In the genomic region with DNA sequence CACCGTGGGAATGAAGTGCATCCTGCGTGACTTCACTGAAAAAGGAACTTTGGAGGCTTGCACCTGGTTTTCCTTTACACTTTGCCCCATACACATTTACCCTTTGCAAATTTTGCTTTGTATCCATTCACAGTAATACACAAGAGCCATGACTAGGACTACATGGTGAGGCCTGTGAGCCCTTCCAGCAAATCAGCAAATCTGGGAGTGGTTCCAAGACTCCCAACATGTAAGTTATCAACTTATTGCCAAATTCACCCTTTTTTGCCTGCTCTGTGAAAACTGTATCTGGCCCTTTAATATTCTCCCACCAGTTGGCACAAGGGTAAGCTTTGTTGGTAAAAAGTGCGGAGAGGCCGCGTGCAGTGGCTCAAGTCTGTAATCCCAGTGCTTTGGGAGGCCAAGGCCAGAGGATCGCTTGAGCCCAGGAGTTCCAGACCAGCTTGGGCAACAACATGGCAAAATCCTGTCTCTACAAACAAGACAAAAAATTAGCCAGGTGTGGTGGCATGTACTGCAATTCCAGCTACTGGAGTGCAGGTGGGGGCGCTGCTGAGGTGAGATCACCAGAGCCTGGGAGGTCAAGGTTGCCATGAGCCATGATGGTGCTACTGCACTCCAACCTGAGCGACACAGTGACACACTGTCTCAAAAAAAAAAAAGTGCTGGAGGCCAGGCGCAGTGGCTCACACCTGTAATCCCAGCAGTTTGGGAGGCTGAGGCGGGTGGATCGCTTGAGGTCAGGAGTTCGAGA, we compare ENCODE assay signal across 10 cellular contexts.
DNase-seq lines count a peak whose midpoint lies in the region; ATAC-seq and TF ChIP-seq lines count a peak whose summit lies in the region.
"Had no signal": no experiment of that assay in that cellular context is flagged by ENCODE, and none has a peak within 500 bp of the region (broad histone marks: within the 10 kb centered on the region; RNA-seq: fewer than 3 reads in every experiment).

No MANE protein-coding gene starts in this region.

- peak; percentile 47 for TF ChIP-seq CTCF in GM12874 (IDR thresholded peaks at IDR 0.05; ENCODE audit: insufficient read depth, low read depth, low read length)

- DNase-seq in DMS53 (lab: John Stamatoyannopoulos, UW) = peak; percentile 40
- no peak for DNase-seq in DMS53 treated with DMSO at 0.1 percent for 48 hours (lab: John Stamatoyannopoulos, UW; ENCODE audit: unreplicated experiment)
- peak; percentile 8 to 23 for DNase-seq in activated CD4-positive, alpha-beta T cell treated with anti-CD3 and anti-CD28 coated beads, Interleukin-2, amount 50 U/mL, for 48 hours
- peak; percentile 62 for DNase-seq in iPS DF 4.7 (ENCODE audit: extremely low read depth, low spot score)
- no peak for DNase-seq in SIG-M5 (lab: John Stamatoyannopoulos, UW)
- DNase-seq: DMS79, NCI-H2081 treated with DMSO at 0.1 percent for 48 hours had no signal

- no peak for ATAC-seq in HG02759 (IDR thresholded peaks at IDR 0.05; ENCODE audit: unreplicated experiment)
- ATAC-seq in HG03460 (IDR thresholded peaks at IDR 0.05; ENCODE audit: unreplicated experiment) = no peak

Comparison
In these comparisons a context has a peak if more than half of its experiments do, and no peak if none do; other contexts are left out.
1. DNase-seq: peak in DMS53 (single experiment), activated CD4-positive, alpha-beta T cell treated with anti-CD3 and anti-CD28 coated beads, Interleukin-2, amount 50 U/mL, for 48 hours (2 of 2) and iPS DF 4.7 (single experiment); none in DMS53 treated with DMSO at 0.1 percent for 48 hours (single experiment) and SIG-M5 (single experiment).